ENCODE assay signal across 18 cellular contexts in the genomic region with DNA sequence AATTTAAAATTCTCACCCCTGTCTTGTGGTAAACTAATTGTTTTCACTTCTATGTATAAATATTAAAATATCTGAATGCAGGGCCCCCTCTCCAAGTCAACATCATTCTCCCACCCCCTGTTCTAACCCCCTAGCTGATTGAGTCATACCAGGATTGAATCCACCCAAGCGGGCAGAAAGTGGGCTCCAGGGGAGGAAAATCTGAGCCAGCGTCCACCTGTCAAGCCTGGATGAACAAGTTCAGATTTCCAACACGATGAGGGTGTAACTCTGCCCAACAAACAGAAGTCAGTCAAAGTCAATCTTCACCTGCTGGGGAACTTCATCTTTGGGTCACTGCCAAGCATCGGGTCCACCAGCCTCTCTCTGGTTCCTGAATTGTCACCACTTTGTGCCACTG.
"Had no signal": no experiment of that assay in that cellular context is flagged by ENCODE, and none has a peak within 500 bp of the region (broad histone marks: within the 10 kb centered on the region; RNA-seq: fewer than 3 reads in every experiment).

No MANE protein-coding gene starts in this region.

- H3K4me1 ChIP-seq: gastrocnemius medialis, left lung had no signal

- ATAC-seq: activated CD8-positive, alpha-beta T cell treated with anti-CD3 and anti-CD28 coated beads, Interleukin-2, amount 10 ng/mL, durations not matched to agents 7 days and 5 days; activated T-cell treated with anti-CD3 and anti-CD28 coated beads, Interleukin-2, amount 50 U/mL, for 4 hours; gastrocnemius medialis; left lung; sciatic nerve had no signal

- DNase-seq: activated CD4-positive, alpha-beta T cell treated with anti-CD3 and anti-CD28 coated beads, Interleukin-2, amount 10 ng/mL, durations not matched to agents 7 days and 5 days; activated CD8-positive, alpha-beta T cell treated with anti-CD3 and anti-CD28 coated beads, Interleukin-2, amount 10 ng/mL, durations not matched to agents 7 days and 5 days; activated effector memory CD4-positive, alpha-beta T cell treated with anti-CD3 and anti-CD28 coated beads, Interleukin-2, amount 50 U/mL, for 16 hours; activated naive CD4-positive, alpha-beta T cell treated with anti-CD3 and anti-CD28 coated beads, Interleukin-2, amount 50 U/mL, for 16 hours; activated T-cell treated with anti-CD3 and anti-CD28 coated beads, Interleukin-2, amount 50 U/mL, for 4 hours; aorta; brain microvascular endothelial cell; cortex of kidney; effector CD4-positive, alpha-beta T cell; gastrocnemius medialis; heart left ventricle; kidney; left lung; mammary epithelial cell; stimulated activated CD4-positive, alpha-beta T cell treated with anti-CD3 and anti-CD28 coated beads, Interleukin-4, amount 100 ng/mL, for 4 hours; stimulated activated naive CD4-positive, alpha-beta T cell had no signal

- H3K27me3 ChIP-seq: brain microvascular endothelial cell, gastrocnemius medialis, heart left ventricle, left lung had no signal

- H3K27ac ChIP-seq: brain microvascular endothelial cell, gastrocnemius medialis, heart left ventricle, left lung had no signal

- H3K4me3 ChIP-seq: gastrocnemius medialis, heart left ventricle, left lung, smooth muscle cell had no signal

- H3K36me3 ChIP-seq: brain microvascular endothelial cell, gastrocnemius medialis, heart left ventricle, left lung had no signal

- H3K9me3 ChIP-seq: gastrocnemius medialis, heart left ventricle, left lung had no signal
